In genomic region chr2:17901246-17901645, GRCh38 we compare ENCODE assay signal across 15 cellular contexts. TPM values are rescaled to one million over a fixed set of nuclear protein-coding genes. Genes with fewer than 3 reads are reported as not detected.
DNase-seq lines count a peak whose midpoint lies in the region; ATAC-seq, FAIRE-seq and TF ChIP-seq lines count a peak whose summit lies in the region.
"Had no signal": no experiment of that assay in that cellular context is flagged by ENCODE, and none has a peak within 500 bp of the region (broad histone marks: within the 10 kb centered on the region; RNA-seq: fewer than 3 reads in every experiment).

No MANE protein-coding gene starts in this region.

- peaks cover 9% of the 10 kb centered on the region for H3K9me3 Mint-ChIP-seq in type B pancreatic cell
- H3K9me3 Mint-ChIP-seq in activated T-helper 1 cell treated with anti-CD3 and anti-CD28 coated beads, Interleukin-12 subunit alpha, Interleukin-12 subunit beta, Interleukin-2, Interleukin-4 antibody, amounts not matched to agents 30 ng/mL and 10 ng/mL and 1 ng/mL, durations not matched to agents 14 hours and 24 hours and 36 hours = no peaks in the 10 kb centered on the region
- H3K9me3 Mint-ChIP-seq: activated B cell treated with CpG ODN at 0.5 μM for 24 hours, neural crest cell had no signal

- H3K4me3 ChIP-seq in epithelial cell of esophagus (ENCODE audit: low read length) = no peak overlapping the region

- H3K27me3 Mint-ChIP-seq in type B pancreatic cell = no peaks in the 10 kb centered on the region
- no peaks in the 10 kb centered on the region for H3K27me3 Mint-ChIP-seq in activated T-helper 1 cell treated with anti-CD3 and anti-CD28 coated beads, Interleukin-12 subunit alpha, Interleukin-12 subunit beta, Interleukin-2, Interleukin-4 antibody, amounts not matched to agents 30 ng/mL and 10 ng/mL and 1 ng/mL, durations not matched to agents 14 hours and 24 hours and 36 hours (ENCODE audit: insufficient read depth)

- intact Hi-C loops in activated T-helper 1 cell treated with anti-CD3 and anti-CD28 coated beads, Interleukin-12 subunit alpha, Interleukin-12 subunit beta, Interleukin-2, Interleukin-4 antibody, amounts not matched to agents 30 ng/mL and 10 ng/mL and 1 ng/mL, durations not matched to agents 14 hours and 24 hours and 36 hours (cut with micrococcal nuclease) = no loop called here

- no peak overlapping the region for H3K27ac Mint-ChIP-seq in type B pancreatic cell
- no peak overlapping the region for H3K27ac Mint-ChIP-seq in activated T-helper 1 cell treated with anti-CD3 and anti-CD28 coated beads, Interleukin-12 subunit alpha, Interleukin-12 subunit beta, Interleukin-2, Interleukin-4 antibody, amounts not matched to agents 30 ng/mL and 10 ng/mL and 1 ng/mL, durations not matched to agents 14 hours and 24 hours and 36 hours
- H3K27ac Mint-ChIP-seq: activated B cell treated with CpG ODN at 0.5 μM for 24 hours; activated T-helper 17 cell treated with anti-CD3 and anti-CD28 coated beads, Interleukin-2, amount 50 U/mL, for 72 hours; CD14-positive monocyte had no signal

- no peak for ATAC-seq in GM21717 (IDR thresholded peaks at IDR 0.05; ENCODE audit: unreplicated experiment)
- ATAC-seq: activated T-helper 17 cell treated with anti-CD3 and anti-CD28 coated beads, Interleukin-2, amount 50 U/mL, for 72 hours had no signal

- no peaks in the 10 kb centered on the region for H3K36me3 Mint-ChIP-seq in type B pancreatic cell
- no peaks in the 10 kb centered on the region for H3K36me3 Mint-ChIP-seq in activated T-helper 1 cell treated with anti-CD3 and anti-CD28 coated beads, Interleukin-12 subunit alpha, Interleukin-12 subunit beta, Interleukin-2, Interleukin-4 antibody, amounts not matched to agents 30 ng/mL and 10 ng/mL and 1 ng/mL, durations not matched to agents 14 hours and 24 hours and 36 hours (ENCODE audit: low read depth)
- H3K36me3 Mint-ChIP-seq: CD14-positive monocyte had no signal

- FAIRE-seq in frontal cortex (lab: Jason Lieb, UNC) = no peak
- FAIRE-seq: H54 had no signal

- TF ChIP-seq CTCF in epithelial cell of esophagus (IDR thresholded peaks at IDR 0.05; ENCODE audit: insufficient read depth, low read depth, low read length, missing control alignments) = no peak
- no peak for TF ChIP-seq CTCF in type B pancreatic cell (conservative IDR thresholded peaks at IDR 0.05)

- H3K4me1 Mint-ChIP-seq in type B pancreatic cell (ENCODE audit: unreplicated experiment) = peaks cover 6% of the 10 kb centered on the region
- H3K4me1 Mint-ChIP-seq in activated T-helper 1 cell treated with anti-CD3 and anti-CD28 coated beads, Interleukin-12 subunit alpha, Interleukin-12 subunit beta, Interleukin-2, Interleukin-4 antibody, amounts not matched to agents 30 ng/mL and 10 ng/mL and 1 ng/mL, durations not matched to agents 14 hours and 24 hours and 36 hours (ENCODE audit: low read depth) = no peaks in the 10 kb centered on the region
- H3K4me1 Mint-ChIP-seq: activated B cell treated with CpG ODN at 0.5 μM for 24 hours; activated T-helper 17 cell treated with anti-CD3 and anti-CD28 coated beads, Interleukin-2, amount 50 U/mL, for 72 hours; CD14-positive monocyte; neural crest cell had no signal

- no peak overlapping the region for H3K4me3 Mint-ChIP-seq in type B pancreatic cell
- H3K4me3 Mint-ChIP-seq in activated T-helper 1 cell treated with anti-CD3 and anti-CD28 coated beads, Interleukin-12 subunit alpha, Interleukin-12 subunit beta, Interleukin-2, Interleukin-4 antibody, amounts not matched to agents 30 ng/mL and 10 ng/mL and 1 ng/mL, durations not matched to agents 14 hours and 24 hours and 36 hours = no peak overlapping the region
- H3K4me3 Mint-ChIP-seq: activated B cell treated with CpG ODN at 0.5 μM for 24 hours; activated T-helper 17 cell treated with anti-CD3 and anti-CD28 coated beads, Interleukin-2, amount 50 U/mL, for 72 hours; CD14-positive monocyte; neural crest cell had no signal

- DNase-seq in DMS 273 treated with DMSO at 0.1 percent for 48 hours (lab: John Stamatoyannopoulos, UW) = peak; percentile 27
- DNase-seq in M059J (ENCODE audit: low read depth) = peak; percentile 60
- DNase-seq in NCI-H524 treated with DMSO at 0.1 percent for 48 hours (lab: John Stamatoyannopoulos, UW) = peak; percentile 62
- peak; percentile 87 for DNase-seq in epithelial cell of esophagus (ENCODE audit: low read depth)
- DNase-seq in type B pancreatic cell (ENCODE audit: extremely low spot score, unreplicated experiment) = no peak
- no peak for DNase-seq in activated T-helper 1 cell treated with anti-CD3 and anti-CD28 coated beads, Interleukin-12 subunit alpha, Interleukin-12 subunit beta, Interleukin-2, Interleukin-4 antibody, amounts not matched to agents 30 ng/mL and 10 ng/mL and 1 ng/mL, durations not matched to agents 14 hours and 24 hours and 36 hours (ENCODE audit: low spot score)
- DNase-seq in frontal cortex (ENCODE audit: low spot score in 2 of 2) = no peak
- DNase-seq: activated B cell treated with CpG ODN at 0.5 μM for 24 hours, caudate nucleus, kidney glomerular epithelial cell had no signal

RNA-seq across cellular contexts. Expression of gene KCNS3, which starts 22.8 kb away (rescaled TPM):
- total RNA-seq in M059J (2014; rRNA removed; shearing (Covaris generic)) = 65.7 and 72.5 TPM in 2 replicates
- total RNA-seq in type B pancreatic cell (ENCODE audit: low replicate concordance) = 5.3 and 10.3 TPM in 2 replicates
- total RNA-seq in activated T-helper 1 cell treated with anti-CD3 and anti-CD28 coated beads, Interleukin-12 subunit alpha, Interleukin-12 subunit beta, Interleukin-2, Interleukin-4 antibody, amounts not matched to agents 30 ng/mL and 10 ng/mL and 1 ng/mL, durations not matched to agents 14 hours and 24 hours and 36 hours = 0.07 TPM in 1 of 2 replicates, not detected in the other
- 1.6 TPM for total RNA-seq in frontal cortex
- total RNA-seq: activated T-helper 17 cell treated with anti-CD3 and anti-CD28 coated beads, Interleukin-2, amount 50 U/mL, for 72 hours had no signal

Comparison
In these comparisons a context has a peak if more than half of its experiments do, and no peak if none do; other contexts are left out.
1. DNase-seq: peak in DMS 273 treated with DMSO at 0.1 percent for 48 hours (single experiment), M059J (single experiment), NCI-H524 treated with DMSO at 0.1 percent for 48 hours (single experiment) and epithelial cell of esophagus (single experiment); none in type B pancreatic cell (single experiment), activated T-helper 1 cell treated with anti-CD3 and anti-CD28 coated beads, Interleukin-12 subunit alpha, Interleukin-12 subunit beta, Interleukin-2, Interleukin-4 antibody, amounts not matched to agents 30 ng/mL and 10 ng/mL and 1 ng/mL, durations not matched to agents 14 hours and 24 hours and 36 hours (single experiment) and frontal cortex (0 of 2).